8 cellular contexts compared by ENCODE assay signal in the genomic region with DNA sequence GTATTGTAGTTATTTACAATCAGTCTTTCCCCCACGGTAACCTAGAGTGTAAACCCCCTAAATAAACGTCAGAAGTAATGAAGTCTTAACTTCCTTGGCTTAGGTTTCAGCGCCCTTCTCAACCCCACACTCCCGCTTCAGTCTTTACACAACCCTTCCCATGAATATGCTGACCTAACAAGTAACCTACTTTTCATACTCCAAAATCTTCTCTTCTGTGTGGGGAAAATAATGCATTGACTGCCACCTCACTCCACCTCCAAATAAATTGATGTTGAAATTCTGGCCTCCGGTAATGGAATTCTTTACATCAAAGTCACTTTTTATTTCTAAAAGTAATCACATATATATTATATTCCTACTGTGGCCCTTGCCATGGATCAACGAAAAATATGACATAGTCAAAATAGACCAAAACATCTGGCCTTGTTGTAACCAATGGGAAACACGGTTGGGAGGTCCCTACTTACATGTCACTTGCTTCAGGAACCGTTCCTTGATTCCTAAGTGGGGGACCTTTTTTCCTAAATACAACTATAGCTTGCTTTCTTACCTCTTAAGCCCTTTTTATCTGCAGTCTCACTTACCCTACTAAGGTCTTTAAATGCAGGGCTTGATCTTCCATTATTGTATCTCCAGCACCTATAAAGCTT. TPM values are rescaled to one million over a fixed set of nuclear protein-coding genes. Genes with fewer than 3 reads are reported as not detected.
DNase-seq lines count a peak whose midpoint lies in the region; ATAC-seq and TF ChIP-seq lines count a peak whose summit lies in the region.

No MANE protein-coding gene starts in this region.

- peaks cover 44% of the 10 kb centered on the region for H3K4me1 Mint-ChIP-seq in chondrocyte (ENCODE audit: low read depth)
- peaks cover 20 to 33% of the 10 kb centered on the region in 2 donors for H3K4me1 Mint-ChIP-seq in natural killer cell treated with Interleukin-12 subunit alpha and Interleukin-12 subunit beta and Interleukin-15 and Interleukin-18, amount 100 ng/mL, for 72 hours (ENCODE audit: low read depth in 2 of 2)

- TF ChIP-seq POLR2A in NB4 (IDR thresholded peaks at IDR 0.05; ENCODE audit: extremely low read depth, insufficient read length), result no peak

- H3K4me1 ChIP-seq in ES-I3 (ENCODE audit: insufficient read depth, low read length), result peaks cover 11% of the 10 kb centered on the region

- H3K4me3 ChIP-seq in NB4 (ENCODE audit: low read depth, low read length), result peak overlapping the region; percentile 84

- H3K27ac Mint-ChIP-seq in chondrocyte (ENCODE audit: unreplicated experiment), result peak overlapping the region; percentile 99
- peak overlapping the region; percentile 97 to 98 for H3K27ac Mint-ChIP-seq in natural killer cell treated with Interleukin-12 subunit alpha and Interleukin-12 subunit beta and Interleukin-15 and Interleukin-18, amount 100 ng/mL, for 72 hours

- no peaks in the 10 kb centered on the region for H3K9me3 ChIP-seq in ES-I3 (ENCODE audit: control insufficient read depth, insufficient read depth, low read length)

- H3K9me3 Mint-ChIP-seq in chondrocyte (ENCODE audit: low read depth), result no peaks in the 10 kb centered on the region
- H3K9me3 Mint-ChIP-seq in natural killer cell treated with Interleukin-12 subunit alpha and Interleukin-12 subunit beta and Interleukin-15 and Interleukin-18, amount 100 ng/mL, for 72 hours, result no peaks in the 10 kb centered on the region

- no peaks in the 10 kb centered on the region for H3K36me3 ChIP-seq in ES-I3 (ENCODE audit: insufficient read depth, low read length)

- no peaks in the 10 kb centered on the region for H3K27me3 Mint-ChIP-seq in chondrocyte (ENCODE audit: low read depth)
- no peaks in the 10 kb centered on the region for H3K27me3 Mint-ChIP-seq in natural killer cell treated with Interleukin-12 subunit alpha and Interleukin-12 subunit beta and Interleukin-15 and Interleukin-18, amount 100 ng/mL, for 72 hours

- peak overlapping the region; percentile 97 for H3K4me3 Mint-ChIP-seq in chondrocyte (ENCODE audit: unreplicated experiment)
- H3K4me3 Mint-ChIP-seq in natural killer cell treated with Interleukin-12 subunit alpha and Interleukin-12 subunit beta and Interleukin-15 and Interleukin-18, amount 100 ng/mL, for 72 hours, result peak overlapping the region; percentile 98

- no peaks in the 10 kb centered on the region for H3K36me3 Mint-ChIP-seq in chondrocyte (ENCODE audit: low read depth)
- H3K36me3 Mint-ChIP-seq in natural killer cell treated with Interleukin-12 subunit alpha and Interleukin-12 subunit beta and Interleukin-15 and Interleukin-18, amount 100 ng/mL, for 72 hours, result no peaks in the 10 kb centered on the region

- ATAC-seq in natural killer cell treated with Interleukin-12 subunit alpha and Interleukin-12 subunit beta and Interleukin-15 and Interleukin-18, amount 100 ng/mL, for 72 hours, result no peak
- no peak for ATAC-seq in esophagus mucosa

- peak; percentile 42 for DNase-seq in NB4 (ENCODE audit: low read depth)
- DNase-seq in chondrocyte (ENCODE audit: low spot score), result no peak
- no peak for DNase-seq in natural killer cell treated with Interleukin-12 subunit alpha and Interleukin-12 subunit beta and Interleukin-15 and Interleukin-18, amount 100 ng/mL, for 72 hours (ENCODE audit: low spot score)
- DNase-seq in activated effector memory CD4-positive, alpha-beta T cell treated with Interleukin-2 at 50 U/mL for 16 hours, result no peak
- no peak for DNase-seq in AG08396 (ENCODE audit: low spot score)
- no peak for DNase-seq in globus pallidus (ENCODE audit: low spot score)

- TF ChIP-seq CTCF in NB4 (IDR thresholded peaks at IDR 0.05; ENCODE audit: low read depth, low read length) (no peak), chondrocyte (IDR thresholded peaks at IDR 0.05) (no peak)

- H3K9ac ChIP-seq in ES-I3 (ENCODE audit: low read depth, low read length), result peak overlapping the region; percentile 96; the same call in 1 of the 2 replicates

RNA-seq across cellular contexts. Expression of a gene that starts 1.0 kb away (rescaled TPM):
- total RNA-seq in chondrocyte (7.2 to 9.4 TPM (median 7.6 TPM) in 3 replicates), esophagus mucosa (18.1 TPM)
- 10 to 100 TPM; 31.0 to 51.2 TPM for total RNA-seq in natural killer cell treated with Interleukin-12 subunit alpha and Interleukin-12 subunit beta and Interleukin-15 and Interleukin-18, amount 100 ng/mL, for 72 hours

RNA-seq across cellular contexts. Expression of a gene that starts 1.3 kb away (rescaled TPM):
- total RNA-seq in chondrocyte (20.1 to 21.0 TPM (median 21.0 TPM) in 3 replicates), esophagus mucosa (24.4 TPM)
- 10 to 100 TPM; 19.9 to 30.4 TPM for total RNA-seq in natural killer cell treated with Interleukin-12 subunit alpha and Interleukin-12 subunit beta and Interleukin-15 and Interleukin-18, amount 100 ng/mL, for 72 hours
